ENCODE assay signal across 15 cellular contexts in genomic region chr19:823565-824121, GRCh38. TPM values are rescaled to one million over a fixed set of nuclear protein-coding genes. Genes with fewer than 3 reads are reported as not detected.
A peak's percentile ranks its signal among the peaks of the same experiment; 100 is the strongest.
DNase-seq lines count a peak whose midpoint lies in the region; ATAC-seq lines count a peak whose summit lies in the region.
"Had no signal": no experiment of that assay in that cellular context is flagged by ENCODE, and none has a peak within 500 bp of the region (broad histone marks: within the 10 kb centered on the region; RNA-seq: fewer than 3 reads in every experiment).

No MANE protein-coding gene starts in this region.

- intact Hi-C loops in dendritic cell treated with granulocyte-macrophage colony-stimulating factor and Interleukin-4, amounts not matched to agents 40 ng/mL and 50 ng/mL, for 4 days (cut with micrococcal nuclease) = no loop called here
- intact Hi-C loops in Right ventricle myocardium inferior (cut with DNase I) = no loop called here

- peak overlapping the region; percentile 84 for H3K27ac Mint-ChIP-seq in dendritic cell treated with granulocyte-macrophage colony-stimulating factor and Interleukin-4, amounts not matched to agents 40 ng/mL and 50 ng/mL, for 4 days
- H3K27ac Mint-ChIP-seq: activated CD8-positive, alpha-beta T cell treated with anti-CD3 and anti-CD28 coated beads for 36 hours; T-helper 1 cell treated with Interleukin-12 subunit alpha and Interleukin-12 subunit beta and Interleukin-4 antibody, amounts not matched to agents 30 μg/mL and 1 μg/mL, for 36 hours had no signal

- peak; percentile 86 for DNase-seq in H7
- peak; percentile 4 for DNase-seq in NAMALWA (ENCODE audit: low spot score)
- DNase-seq in renal cortical epithelial cell (ENCODE audit: low read depth) = peak; percentile 21
- no peak for DNase-seq in Right ventricle myocardium inferior (ENCODE audit: missing footprints)
- DNase-seq in globus pallidus (ENCODE audit: low spot score) = no peak
- DNase-seq: activated CD8-positive, alpha-beta T cell treated with anti-CD3 and anti-CD28 coated beads for 36 hours; activated gamma-delta T cell treated with Interleukin-2 at 50 U/mL for 16 hours; effector memory CD8-positive, alpha-beta T cell; foreskin melanocyte; NCI-H2171; substantia nigra had no signal

- H3K9me3 Mint-ChIP-seq in dendritic cell treated with granulocyte-macrophage colony-stimulating factor and Interleukin-4, amounts not matched to agents 40 ng/mL and 50 ng/mL, for 4 days = no peaks in the 10 kb centered on the region
- H3K9me3 Mint-ChIP-seq: activated CD8-positive, alpha-beta T cell treated with anti-CD3 and anti-CD28 coated beads for 36 hours; effector memory CD8-positive, alpha-beta T cell; T-helper 1 cell treated with Interleukin-12 subunit alpha and Interleukin-12 subunit beta and Interleukin-4 antibody, amounts not matched to agents 30 μg/mL and 1 μg/mL, for 36 hours had no signal

- no peaks in the 10 kb centered on the region for H3K36me3 Mint-ChIP-seq in dendritic cell treated with granulocyte-macrophage colony-stimulating factor and Interleukin-4, amounts not matched to agents 40 ng/mL and 50 ng/mL, for 4 days (ENCODE audit: low read depth)

- peaks cover 39% of the 10 kb centered on the region for H3K4me1 Mint-ChIP-seq in dendritic cell treated with granulocyte-macrophage colony-stimulating factor and Interleukin-4, amounts not matched to agents 40 ng/mL and 50 ng/mL, for 4 days (ENCODE audit: low read depth)

- ATAC-seq in Right ventricle myocardium inferior (no peak), HG03460 (IDR thresholded peaks at IDR 0.05; ENCODE audit: unreplicated experiment) (no peak)
- ATAC-seq: activated CD8-positive, alpha-beta T cell treated with anti-CD3 and anti-CD28 coated beads for 36 hours; effector memory CD8-positive, alpha-beta T cell had no signal

- no peaks in the 10 kb centered on the region; the same call in 1 of the 2 replicates for H3K27me3 ChIP-seq in H7 (ENCODE audit: control insufficient read depth, insufficient read depth, low read length)

- H3K36me3 ChIP-seq in H7 (replicated peaks; ENCODE audit: control insufficient read depth, insufficient read depth, low read length) = no peaks in the 10 kb centered on the region

- peaks cover 12% of the 10 kb centered on the region for H3K27me3 Mint-ChIP-seq in dendritic cell treated with granulocyte-macrophage colony-stimulating factor and Interleukin-4, amounts not matched to agents 40 ng/mL and 50 ng/mL, for 4 days

- peak overlapping the region; percentile 21 for H3K4me3 Mint-ChIP-seq in dendritic cell treated with granulocyte-macrophage colony-stimulating factor and Interleukin-4, amounts not matched to agents 40 ng/mL and 50 ng/mL, for 4 days
- H3K4me3 Mint-ChIP-seq: activated CD8-positive, alpha-beta T cell treated with anti-CD3 and anti-CD28 coated beads for 36 hours; T-helper 1 cell treated with Interleukin-12 subunit alpha and Interleukin-12 subunit beta and Interleukin-4 antibody, amounts not matched to agents 30 μg/mL and 1 μg/mL, for 36 hours had no signal

- no peak overlapping the region for H3K4me3 ChIP-seq in H7 (ENCODE audit: insufficient read depth, low read depth, low read length)

RNA-seq across cellular contexts. Expression of gene PLPPR3, which starts 1.9 kb away (rescaled TPM):
- 52.0 and 53.8 TPM in 2 replicates for total RNA-seq in H7 (2014; rRNA removed; shearing (Covaris generic))
- 0.50 and 0.87 TPM in 2 replicates for total RNA-seq in renal cortical epithelial cell
- not detected for total RNA-seq in Right ventricle myocardium inferior
- total RNA-seq: activated CD8-positive, alpha-beta T cell treated with anti-CD3 and anti-CD28 coated beads for 36 hours; bronchial epithelial cell had no signal

RNA-seq across cellular contexts. Expression of gene AZU1, which starts 4.0 kb away (rescaled TPM):
- total RNA-seq in H7 (2014; rRNA removed; shearing (Covaris generic)) = 0.85 and 1.3 TPM in 2 replicates
- not detected in 2 replicates for total RNA-seq in renal cortical epithelial cell
- not detected for total RNA-seq in Right ventricle myocardium inferior
- total RNA-seq: activated CD8-positive, alpha-beta T cell treated with anti-CD3 and anti-CD28 coated beads for 36 hours; bronchial epithelial cell had no signal

RNA-seq across cellular contexts. Expression of gene PRTN3, which starts 17.2 kb away (rescaled TPM):
- 0.66 TPM in 1 of 2 replicates, not detected in the other for total RNA-seq in H7 (2014; rRNA removed; shearing (Covaris generic))
- not detected in 2 replicates for total RNA-seq in renal cortical epithelial cell
- total RNA-seq in Right ventricle myocardium inferior = not detected
- total RNA-seq: activated CD8-positive, alpha-beta T cell treated with anti-CD3 and anti-CD28 coated beads for 36 hours; bronchial epithelial cell had no signal

RNA-seq across cellular contexts. Expression of gene PTBP1, which starts 26.4 kb away (rescaled TPM):
- 460 and 481 TPM in 2 replicates for total RNA-seq in H7 (2014; rRNA removed; shearing (Covaris generic))
- total RNA-seq in renal cortical epithelial cell = 67.7 and 134 TPM in 2 replicates
- 67.6 TPM for total RNA-seq in Right ventricle myocardium inferior

RNA-seq across cellular contexts. Expression of gene ELANE, which starts 28.5 kb away (rescaled TPM):
- total RNA-seq in H7 (2014; rRNA removed; shearing (Covaris generic)) = not detected in 2 replicates
- total RNA-seq in renal cortical epithelial cell (not detected in 2 replicates), Right ventricle myocardium inferior (1.6 TPM)
- total RNA-seq: activated CD8-positive, alpha-beta T cell treated with anti-CD3 and anti-CD28 coated beads for 36 hours; bronchial epithelial cell had no signal

Comparison
In these comparisons a context has a peak if more than half of its experiments do, and no peak if none do; other contexts are left out.
1. DNase-seq: peak in H7 (single experiment), NAMALWA (single experiment) and renal cortical epithelial cell (single experiment); none in Right ventricle myocardium inferior (single experiment) and globus pallidus (single experiment).
2. RNA of gene PLPPR3, which starts 1.9 kb away (total RNA-seq): 52.0 to 53.8 TPM in H7; 0.50 to 0.87 TPM in renal cortical epithelial cell and not detected in Right ventricle myocardium inferior (single experiment); every median in the first group is over 10 times any median in the second.